Comparison of ENCODE assay signal across 28 cellular contexts in genomic region chr1:55057270-55057955, GRCh38. TPM values are rescaled to one million over a fixed set of nuclear protein-coding genes. Genes with fewer than 3 reads are reported as not detected.
"Had no signal": no experiment of that assay in that cellular context is flagged by ENCODE, and none has a peak within 500 bp of the region (broad histone marks: within the 10 kb centered on the region; RNA-seq: fewer than 3 reads in every experiment).

No MANE protein-coding gene starts in this region.

- H3K27me3 ChIP-seq: brain microvascular endothelial cell, hepatocyte, neutrophil, tibial artery had no signal

- H3K27ac Mint-ChIP-seq: activated B cell treated with CpG ODN at 0.5 μM for 24 hours; activated CD4-positive, alpha-beta T cell treated with anti-CD3 and anti-CD28 coated beads, Interleukin-2, amount 10 ng/mL, durations not matched to agents 24 days and 14 days; activated CD8-positive, alpha-beta T cell treated with anti-CD3 and anti-CD28 coated beads, Interleukin-2, amount 10 ng/mL, durations not matched to agents 7 days and 5 days; activated T-cell treated with anti-CD3 and anti-CD28 coated beads, Interleukin-2, amount 50 U/mL, for 24 hours; activated T-helper 17 cell treated with anti-CD3 and anti-CD28 coated beads, Interleukin-2, amount 50 U/mL, for 72 hours; immature natural killer cell; mesothelial cell of epicardium; natural killer cell; stimulated activated naive CD8-positive, alpha-beta T cell treated with anti-CD3 and anti-CD28 coated beads, Interleukin-15, Interleukin-2, amounts not matched to agents 100 ng/mL and 50 ng/mL, for 24 hours; T-helper 17 cell had no signal

- H2AFZ ChIP-seq: hepatocyte, parathyroid adenoma had no signal

- H3K79me2 ChIP-seq: hepatocyte, parathyroid adenoma had no signal

- ATAC-seq: activated CD8-positive, alpha-beta T cell treated with anti-CD3 and anti-CD28 coated beads, Interleukin-2, amount 10 ng/mL, durations not matched to agents 7 days and 5 days; activated naive CD4-positive, alpha-beta T cell treated with anti-CD3 and anti-CD28 coated beads, Interleukin-2, amount 50 U/mL, for 72 hours; activated T-helper 17 cell treated with anti-CD3 and anti-CD28 coated beads, Interleukin-2, amount 50 U/mL, for 72 hours; natural killer cell; T-helper 17 cell had no signal

- H3K4me3 ChIP-seq: hepatocyte, left ventricle myocardium inferior, tibial artery had no signal

- H3K36me3 ChIP-seq: brain microvascular endothelial cell, left ventricle myocardium inferior, neutrophil, tibial artery had no signal

- H3K27ac ChIP-seq: brain microvascular endothelial cell, hepatocyte, left ventricle myocardium inferior, neutrophil, parathyroid adenoma, tibial artery had no signal

- DNase-seq: activated B cell treated with CpG ODN at 0.5 μM for 24 hours; activated CD4-positive, alpha-beta T cell treated with anti-CD3 and anti-CD28 coated beads, Interleukin-2, amount 10 ng/mL, durations not matched to agents 24 days and 14 days; activated CD8-positive, alpha-beta T cell treated with anti-CD3 and anti-CD28 coated beads, Interleukin-2, amount 10 ng/mL, durations not matched to agents 7 days and 5 days; activated T-cell treated with anti-CD3 and anti-CD28 coated beads, Interleukin-2, amount 50 U/mL, for 24 hours; brain microvascular endothelial cell; caudate nucleus; effector memory CD4-positive, alpha-beta T cell; foreskin melanocyte; immature natural killer cell; kidney glomerular epithelial cell; left ventricle myocardium inferior; natural killer cell; stimulated activated CD4-positive, alpha-beta T cell treated with anti-CD3 and anti-CD28 coated beads, Interleukin-4, amount 100 ng/mL, for 24 hours; substantia nigra; SW 1271; T-helper 17 cell had no signal

- H3K36me3 Mint-ChIP-seq: activated naive CD4-positive, alpha-beta T cell treated with anti-CD3 and anti-CD28 coated beads, Interleukin-2, amount 50 U/mL, for 72 hours; immature natural killer cell; mesothelial cell of epicardium; natural killer cell had no signal

- H3K4me3 Mint-ChIP-seq: activated B cell treated with CpG ODN at 0.5 μM for 24 hours; activated CD4-positive, alpha-beta T cell treated with anti-CD3 and anti-CD28 coated beads, Interleukin-2, amount 10 ng/mL, durations not matched to agents 24 days and 14 days; activated CD8-positive, alpha-beta T cell treated with anti-CD3 and anti-CD28 coated beads, Interleukin-2, amount 10 ng/mL, durations not matched to agents 7 days and 5 days; activated T-cell treated with anti-CD3 and anti-CD28 coated beads, Interleukin-2, amount 50 U/mL, for 24 hours; activated T-helper 17 cell treated with anti-CD3 and anti-CD28 coated beads, Interleukin-2, amount 50 U/mL, for 72 hours; mesothelial cell of epicardium; natural killer cell; stimulated activated naive CD8-positive, alpha-beta T cell treated with anti-CD3 and anti-CD28 coated beads, Interleukin-15, Interleukin-2, amounts not matched to agents 100 ng/mL and 50 ng/mL, for 24 hours; T-helper 17 cell had no signal

- H3K9me3 ChIP-seq: left ventricle myocardium inferior, neutrophil, tibial artery had no signal

- H3K9me3 Mint-ChIP-seq: activated B cell treated with CpG ODN at 0.5 μM for 24 hours; activated CD4-positive, alpha-beta T cell treated with anti-CD3 and anti-CD28 coated beads, Interleukin-2, amount 10 ng/mL, durations not matched to agents 24 days and 14 days; activated naive CD4-positive, alpha-beta T cell treated with anti-CD3 and anti-CD28 coated beads, Interleukin-2, amount 50 U/mL, for 72 hours; activated T-cell treated with anti-CD3 and anti-CD28 coated beads, Interleukin-2, amount 50 U/mL, for 24 hours; activated T-helper 17 cell treated with anti-CD3 and anti-CD28 coated beads, Interleukin-2, amount 50 U/mL, for 72 hours; immature natural killer cell; mesothelial cell of epicardium; natural killer cell; stimulated activated naive CD8-positive, alpha-beta T cell treated with anti-CD3 and anti-CD28 coated beads, Interleukin-15, Interleukin-2, amounts not matched to agents 100 ng/mL and 50 ng/mL, for 24 hours had no signal

- H3K4me1 Mint-ChIP-seq: activated B cell treated with CpG ODN at 0.5 μM for 24 hours; activated T-helper 17 cell treated with anti-CD3 and anti-CD28 coated beads, Interleukin-2, amount 50 U/mL, for 72 hours; mesothelial cell of epicardium had no signal

- H3K4me1 ChIP-seq: parathyroid adenoma had no signal

- H3K4me2 ChIP-seq: hepatocyte had no signal

RNA-seq across cellular contexts. Expression of gene PCSK9, which starts 18.1 kb away (rescaled TPM):
- total RNA-seq: activated B cell treated with CpG ODN at 0.5 μM for 24 hours; activated CD4-positive, alpha-beta T cell treated with anti-CD3 and anti-CD28 coated beads, Interleukin-2, amount 10 ng/mL, durations not matched to agents 24 days and 14 days; activated CD8-positive, alpha-beta T cell treated with anti-CD3 and anti-CD28 coated beads, Interleukin-2, amount 10 ng/mL, durations not matched to agents 7 days and 5 days; activated naive CD4-positive, alpha-beta T cell treated with anti-CD3 and anti-CD28 coated beads, Interleukin-2, amount 50 U/mL, for 72 hours; activated T-helper 17 cell treated with anti-CD3 and anti-CD28 coated beads, Interleukin-2, amount 50 U/mL, for 72 hours; left ventricle myocardium inferior; lung microvascular endothelial cell; natural killer cell; T-helper 17 cell had no signal

RNA-seq across cellular contexts. Expression of gene BSND, which starts 58.7 kb away (rescaled TPM):
- total RNA-seq: activated B cell treated with CpG ODN at 0.5 μM for 24 hours; activated CD4-positive, alpha-beta T cell treated with anti-CD3 and anti-CD28 coated beads, Interleukin-2, amount 10 ng/mL, durations not matched to agents 24 days and 14 days; aorta; dermis microvascular lymphatic vessel endothelial cell; left ventricle myocardium inferior; lung microvascular endothelial cell; natural killer cell; urinary bladder had no signal
